ENCODE assay signal across 11 cellular contexts in the genomic region with DNA sequence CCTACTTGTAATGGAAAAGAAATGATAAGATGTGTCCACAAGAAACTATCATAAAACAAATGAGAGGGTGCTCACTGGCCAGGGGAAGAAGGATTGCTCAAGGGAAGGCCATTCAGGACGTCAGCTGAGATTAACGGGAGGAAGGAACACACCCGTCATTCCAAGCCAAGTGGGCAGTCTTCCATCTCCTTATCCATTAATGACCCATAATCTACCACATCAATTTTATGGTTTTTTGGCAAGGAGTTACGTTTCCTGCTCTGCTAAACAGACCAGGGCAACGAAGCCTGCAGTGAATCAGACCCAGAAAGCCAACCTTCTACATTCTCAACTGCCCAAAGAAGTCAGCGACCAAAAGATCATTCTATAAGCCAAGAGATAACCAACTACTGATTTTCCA. TPM values are rescaled to one million over a fixed set of nuclear protein-coding genes. Genes with fewer than 3 reads are reported as not detected.
DNase-seq lines count a peak whose midpoint lies in the region; ATAC-seq, FAIRE-seq and TF ChIP-seq lines count a peak whose summit lies in the region.
"Had no signal": no experiment of that assay in that cellular context is flagged by ENCODE, and none has a peak within 500 bp of the region (broad histone marks: within the 10 kb centered on the region; RNA-seq: fewer than 3 reads in every experiment).

No MANE protein-coding gene starts in this region.

- H3K36me3 ChIP-seq in astrocyte (ENCODE audit: insufficient read depth, low read length), result peaks cover 3% of the 10 kb centered on the region
- peaks cover 0 to 9% of the 10 kb centered on the region in 2 experiments for H3K36me3 ChIP-seq in keratinocyte (ENCODE audit: control insufficient read depth in 2 of 2, extremely low read depth in 1 of 2, insufficient read depth in 2 of 2, low read length in 2 of 2)
- no peaks in the 10 kb centered on the region for H3K36me3 ChIP-seq in upper lobe of right lung

- H3K27ac ChIP-seq in astrocyte (ENCODE audit: low read depth, low read length), result no peak overlapping the region
- H3K27ac ChIP-seq in keratinocyte (ENCODE audit: control insufficient read depth, insufficient read depth, low read length), result no peak overlapping the region
- H3K27ac ChIP-seq in upper lobe of right lung, result peak overlapping the region; percentile 65
- H3K27ac ChIP-seq: A549 had no signal

- peaks cover 22% of the 10 kb centered on the region for H3K36me3 Mint-ChIP-seq in activated CD4-positive, alpha-beta T cell treated with anti-CD3 and anti-CD28 coated beads, Interleukin-2, amount 10 ng/mL, durations not matched to agents 24 days and 14 days (ENCODE audit: low read depth)
- H3K36me3 Mint-ChIP-seq in astrocyte (ENCODE audit: low read depth, unreplicated experiment), result no peaks in the 10 kb centered on the region

- dilution Hi-C loops in keratinocyte (cut with MboI; ENCODE audit: extremely low pct_ligation_motif_present, low sequenced_read_pairs), result no loop called here

- DNase-seq in activated CD4-positive, alpha-beta T cell treated with anti-CD3 and anti-CD28 coated beads, Interleukin-2, amount 10 ng/mL, durations not matched to agents 24 days and 14 days, result no peak
- DNase-seq in activated CD4-positive, alpha-beta T cell treated with anti-CD3 and anti-CD28 coated beads, Interleukin-2, amount 50 U/mL, for 4 hours, result no peak
- peak; percentile 97 for DNase-seq in astrocyte (ENCODE audit: low read depth)
- DNase-seq in keratinocyte (ENCODE audit: low read depth, low spot score), result no peak
- DNase-seq in upper lobe of right lung, result no peak
- DNase-seq in GM19239 (ENCODE audit: insufficient read length, low spot score), result no peak
- DNase-seq in islet precursor cell, result no peak
- DNase-seq: trophoblast cell had no signal

- H3K79me2 ChIP-seq in astrocyte (ENCODE audit: insufficient read depth, low read length) (no peaks in the 10 kb centered on the region), keratinocyte (ENCODE audit: control insufficient read depth, insufficient read depth, low read length) (no peaks in the 10 kb centered on the region)

- peaks cover 10% of the 10 kb centered on the region for H3K4me1 ChIP-seq in astrocyte (ENCODE audit: insufficient read depth, low read length)
- H3K4me1 ChIP-seq in keratinocyte (ENCODE audit: control insufficient read depth, extremely low read depth, insufficient read depth, low read length), result peaks cover 3% of the 10 kb centered on the region
- peaks cover 23% of the 10 kb centered on the region for H3K4me1 ChIP-seq in upper lobe of right lung
- H3K4me1 ChIP-seq: A549 had no signal

- H3K4me3 ChIP-seq in astrocyte (ENCODE audit: insufficient read depth, low read depth, low read length), result no peak overlapping the region
- no peak overlapping the region for H3K4me3 ChIP-seq in keratinocyte (ENCODE audit: control insufficient read depth in 2 of 3, extremely low read depth in 1 of 3, insufficient read depth in 2 of 3, low read depth in 1 of 3, low read length in 3 of 3)
- no peak overlapping the region for H3K4me3 ChIP-seq in upper lobe of right lung
- H3K4me3 ChIP-seq: A549, coronary artery had no signal

- H3K27ac Mint-ChIP-seq in activated CD4-positive, alpha-beta T cell treated with anti-CD3 and anti-CD28 coated beads, Interleukin-2, amount 10 ng/mL, durations not matched to agents 24 days and 14 days, result peak overlapping the region; percentile 25
- no peak overlapping the region for H3K27ac Mint-ChIP-seq in astrocyte (ENCODE audit: unreplicated experiment)

- intact Hi-C loops in activated CD4-positive, alpha-beta T cell treated with anti-CD3 and anti-CD28 coated beads, Interleukin-2, amount 10 ng/mL, durations not matched to agents 24 days and 14 days (cut with micrococcal nuclease), result no loop called here
- intact Hi-C loops in upper lobe of right lung (cut with DNase I), result no loop called here

- H2AFZ ChIP-seq in astrocyte (ENCODE audit: low read depth, low read length), result no peak overlapping the region
- H2AFZ ChIP-seq in keratinocyte (ENCODE audit: control insufficient read depth, low read length), result no peak overlapping the region

- no peaks in the 10 kb centered on the region for H3K27me3 Mint-ChIP-seq in activated CD4-positive, alpha-beta T cell treated with anti-CD3 and anti-CD28 coated beads, Interleukin-2, amount 10 ng/mL, durations not matched to agents 24 days and 14 days
- H3K27me3 Mint-ChIP-seq in astrocyte (ENCODE audit: low read depth, unreplicated experiment), result no peaks in the 10 kb centered on the region

- FAIRE-seq in astrocyte (lab: Jason Lieb, UNC) (peak; percentile 62), keratinocyte (lab: Jason Lieb, UNC) (peak; percentile 74), GM19239 (lab: Jason Lieb, UNC) (no peak)
- FAIRE-seq: A549 had no signal

- H3K4me1 Mint-ChIP-seq in activated CD4-positive, alpha-beta T cell treated with anti-CD3 and anti-CD28 coated beads, Interleukin-2, amount 10 ng/mL, durations not matched to agents 24 days and 14 days, result no peaks in the 10 kb centered on the region
- no peaks in the 10 kb centered on the region for H3K4me1 Mint-ChIP-seq in astrocyte (ENCODE audit: low read depth, unreplicated experiment)

- H3K4me3 Mint-ChIP-seq in activated CD4-positive, alpha-beta T cell treated with anti-CD3 and anti-CD28 coated beads, Interleukin-2, amount 10 ng/mL, durations not matched to agents 24 days and 14 days, result no peak overlapping the region
- H3K4me3 Mint-ChIP-seq in astrocyte (ENCODE audit: unreplicated experiment), result no peak overlapping the region

- no peaks in the 10 kb centered on the region for H3K9me3 Mint-ChIP-seq in activated CD4-positive, alpha-beta T cell treated with anti-CD3 and anti-CD28 coated beads, Interleukin-2, amount 10 ng/mL, durations not matched to agents 24 days and 14 days
- no peaks in the 10 kb centered on the region for H3K9me3 Mint-ChIP-seq in astrocyte (ENCODE audit: unreplicated experiment)

- H3K27me3 ChIP-seq in astrocyte (ENCODE audit: insufficient read depth, low read length), result no peaks in the 10 kb centered on the region
- H3K27me3 ChIP-seq in keratinocyte (ENCODE audit: control insufficient read depth, extremely low read depth, insufficient read depth, low read length), result no peaks in the 10 kb centered on the region
- H3K27me3 ChIP-seq in upper lobe of right lung, result no peaks in the 10 kb centered on the region

- peak; percentile 78 for ATAC-seq in upper lobe of right lung
- no peak for ATAC-seq in GM19397 (IDR thresholded peaks at IDR 0.05; ENCODE audit: unreplicated experiment)
- ATAC-seq: A549 had no signal

- no peaks in the 10 kb centered on the region for H3K9me1 ChIP-seq in keratinocyte (ENCODE audit: control insufficient read depth, extremely low read depth, insufficient read depth, low read length)

- TF ChIP-seq CTCF in astrocyte (IDR thresholded peaks at IDR 0.05; ENCODE audit: insufficient read depth, low read depth, low read length) (no peak), keratinocyte (optimal IDR thresholded peaks at IDR 0.05 in 1 of 3, IDR thresholded peaks at IDR 0.05 in 1 of 3, conservative IDR thresholded peaks at IDR 0.05 in 1 of 3; ENCODE audit: extremely low read depth in 1 of 3, insufficient read depth in 2 of 3, low read length in 3 of 3) (no peak), upper lobe of right lung (IDR thresholded peaks at IDR 0.05) (no peak)

- H3K4me2 ChIP-seq in astrocyte (ENCODE audit: low read length) (peak overlapping the region; percentile 35), keratinocyte (ENCODE audit: control insufficient read depth, extremely low read depth, insufficient read depth, low read depth, low read length) (no peak overlapping the region)
- H3K4me2 ChIP-seq: A549 had no signal

- peaks cover 4% of the 10 kb centered on the region for H4K20me1 ChIP-seq in astrocyte (ENCODE audit: insufficient read depth, low read length)
- H4K20me1 ChIP-seq in keratinocyte (ENCODE audit: control insufficient read depth, extremely low read depth, insufficient read depth, low read length), result no peaks in the 10 kb centered on the region

- H3K9ac ChIP-seq in astrocyte (ENCODE audit: low read length), result no peak overlapping the region
- no peak overlapping the region for H3K9ac ChIP-seq in keratinocyte (ENCODE audit: control insufficient read depth, extremely low read depth, insufficient read depth, low read length)

- H3K9me3 ChIP-seq in astrocyte (ENCODE audit: insufficient read depth, low read depth, low read length), result no peaks in the 10 kb centered on the region
- H3K9me3 ChIP-seq in keratinocyte (ENCODE audit: control insufficient read depth, low read depth, low read length), result no peaks in the 10 kb centered on the region
- H3K9me3 ChIP-seq in upper lobe of right lung, result no peaks in the 10 kb centered on the region
- H3K9me3 ChIP-seq: A549 had no signal

RNA-seq across cellular contexts. Expression of gene PRKAB1, which starts 25.1 kb away (rescaled TPM):
- total RNA-seq in activated CD4-positive, alpha-beta T cell treated with anti-CD3 and anti-CD28 coated beads, Interleukin-2, amount 10 ng/mL, durations not matched to agents 24 days and 14 days, result 27.5 and 33.3 TPM in 2 replicates
- total RNA-seq in astrocyte, result 22.3 and 22.7 TPM in 2 replicates
- 19.9 to 26.6 TPM (median 22.0 TPM) in 3 replicates for polyA plus RNA-seq in keratinocyte
- 18.6 TPM for polyA plus RNA-seq in keratinocyte (2011; ENCODE audit: low read depth)
- polyA plus RNA-seq in keratinocyte (2011; cell fraction: cytosol; rRNA removed), result 22.0 and 22.6 TPM in 2 replicates
- 35.0 and 38.5 TPM in 2 replicates for polyA plus RNA-seq in keratinocyte (2011; cell fraction: nucleus; rRNA removed)
- 17.9 and 18.4 TPM in 2 replicates for polyA plus RNA-seq in keratinocyte (2012; ENCODE audit: low replicate concordance)
- polyA minus RNA-seq in keratinocyte, result 14.6 to 16.0 TPM (median 15.9 TPM) in 3 replicates
- 19.8 TPM for polyA minus RNA-seq in keratinocyte (2011; cell fraction: cytosol; rRNA and poly(A)+ RNA removed)
- polyA minus RNA-seq in keratinocyte (2011; cell fraction: nucleus; rRNA and poly(A)+ RNA removed), result 10.8 and 14.7 TPM in 2 replicates
- 54.7 TPM for total RNA-seq in upper lobe of right lung
